ENCODE assay signal across 2 cellular contexts in the genomic region with DNA sequence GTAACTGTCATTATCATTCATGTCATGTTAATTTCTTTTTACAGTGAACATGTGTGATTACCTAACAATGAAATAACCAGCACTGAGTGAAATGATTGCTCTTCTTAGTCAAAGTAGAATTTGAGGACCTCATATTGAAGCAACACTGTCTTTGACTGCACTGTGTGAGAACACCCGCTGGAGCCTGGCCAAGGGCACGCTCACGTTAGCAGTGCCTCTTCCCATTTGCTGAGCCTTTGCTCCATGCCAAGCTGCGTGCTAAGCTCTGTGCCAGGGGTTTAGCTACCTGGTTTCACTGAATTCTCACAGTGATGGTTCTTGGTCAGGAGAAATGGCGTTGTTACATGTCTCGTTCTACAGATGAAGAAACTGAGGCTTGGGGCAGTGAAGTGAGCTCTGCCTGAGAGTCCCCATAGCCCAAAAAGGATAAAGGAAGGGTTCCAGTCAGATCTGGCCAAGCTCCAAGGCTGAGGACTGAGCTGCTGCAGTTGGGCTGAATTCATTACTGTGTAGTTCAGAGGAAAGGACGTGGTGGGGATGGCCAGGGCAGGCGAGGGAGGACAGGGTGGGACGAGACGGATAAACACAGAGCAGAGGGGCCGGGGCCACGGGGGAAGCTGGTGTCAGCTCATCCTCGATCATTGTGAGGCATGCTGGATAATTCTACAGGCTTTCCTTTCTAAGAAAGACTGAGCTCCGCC.
TF ChIP-seq lines count a peak whose summit lies in the region.

No MANE protein-coding gene starts in this region.

TF ChIP-seq in SK-N-SH treated with all-trans-retinoic acid at 6 μM for 48 hours, 23 proteins besides CTCF, POLR2A, EP300 and RAD21 (continued from another document):
- TF ChIP-seq, protein P1, sequence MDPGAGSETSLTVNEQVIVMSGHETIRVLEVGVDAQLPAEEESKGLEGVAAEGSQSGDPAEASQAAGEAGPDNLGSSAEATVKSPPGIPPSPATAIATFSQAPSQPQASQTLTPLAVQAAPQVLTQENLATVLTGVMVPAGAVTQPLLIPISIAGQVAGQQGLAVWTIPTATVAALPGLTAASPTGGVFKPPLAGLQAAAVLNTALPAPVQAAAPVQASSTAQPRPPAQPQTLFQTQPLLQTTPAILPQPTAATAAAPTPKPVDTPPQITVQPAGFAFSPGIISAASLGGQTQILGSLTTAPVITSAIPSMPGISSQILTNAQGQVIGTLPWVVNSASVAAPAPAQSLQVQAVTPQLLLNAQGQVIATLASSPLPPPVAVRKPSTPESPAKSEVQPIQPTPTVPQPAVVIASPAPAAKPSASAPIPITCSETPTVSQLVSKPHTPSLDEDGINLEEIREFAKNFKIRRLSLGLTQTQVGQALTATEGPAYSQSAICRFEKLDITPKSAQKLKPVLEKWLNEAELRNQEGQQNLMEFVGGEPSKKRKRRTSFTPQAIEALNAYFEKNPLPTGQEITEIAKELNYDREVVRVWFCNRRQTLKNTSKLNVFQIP (CRISPR knock-in tag; IDR thresholded peaks at IDR 0.05; ENCODE audit: borderline replicate concordance, low read depth): no peak
- TF ChIP-seq GLIS3 (CRISPR knock-in tag; IDR thresholded peaks at IDR 0.05): no peak
- no peak for TF ChIP-seq TCF4 (CRISPR knock-in tag; IDR thresholded peaks at IDR 0.05; ENCODE audit: borderline replicate concordance)
- no peak for TF ChIP-seq ZNF70 (CRISPR knock-in tag; IDR thresholded peaks at IDR 0.05)

TF ChIP-seq in SK-N-SH, 30 proteins besides CTCF, POLR2A, EP300 and RAD21:
- TF ChIP-seq, protein P2, sequence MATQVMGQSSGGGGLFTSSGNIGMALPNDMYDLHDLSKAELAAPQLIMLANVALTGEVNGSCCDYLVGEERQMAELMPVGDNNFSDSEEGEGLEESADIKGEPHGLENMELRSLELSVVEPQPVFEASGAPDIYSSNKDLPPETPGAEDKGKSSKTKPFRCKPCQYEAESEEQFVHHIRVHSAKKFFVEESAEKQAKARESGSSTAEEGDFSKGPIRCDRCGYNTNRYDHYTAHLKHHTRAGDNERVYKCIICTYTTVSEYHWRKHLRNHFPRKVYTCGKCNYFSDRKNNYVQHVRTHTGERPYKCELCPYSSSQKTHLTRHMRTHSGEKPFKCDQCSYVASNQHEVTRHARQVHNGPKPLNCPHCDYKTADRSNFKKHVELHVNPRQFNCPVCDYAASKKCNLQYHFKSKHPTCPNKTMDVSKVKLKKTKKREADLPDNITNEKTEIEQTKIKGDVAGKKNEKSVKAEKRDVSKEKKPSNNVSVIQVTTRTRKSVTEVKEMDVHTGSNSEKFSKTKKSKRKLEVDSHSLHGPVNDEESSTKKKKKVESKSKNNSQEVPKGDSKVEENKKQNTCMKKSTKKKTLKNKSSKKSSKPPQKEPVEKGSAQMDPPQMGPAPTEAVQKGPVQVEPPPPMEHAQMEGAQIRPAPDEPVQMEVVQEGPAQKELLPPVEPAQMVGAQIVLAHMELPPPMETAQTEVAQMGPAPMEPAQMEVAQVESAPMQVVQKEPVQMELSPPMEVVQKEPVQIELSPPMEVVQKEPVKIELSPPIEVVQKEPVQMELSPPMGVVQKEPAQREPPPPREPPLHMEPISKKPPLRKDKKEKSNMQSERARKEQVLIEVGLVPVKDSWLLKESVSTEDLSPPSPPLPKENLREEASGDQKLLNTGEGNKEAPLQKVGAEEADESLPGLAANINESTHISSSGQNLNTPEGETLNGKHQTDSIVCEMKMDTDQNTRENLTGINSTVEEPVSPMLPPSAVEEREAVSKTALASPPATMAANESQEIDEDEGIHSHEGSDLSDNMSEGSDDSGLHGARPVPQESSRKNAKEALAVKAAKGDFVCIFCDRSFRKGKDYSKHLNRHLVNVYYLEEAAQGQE (IDR thresholded peaks at IDR 0.05; ENCODE audit: low read depth, low read length): no peak
- no peak for TF ChIP-seq RFX5 (IDR thresholded peaks at IDR 0.05; ENCODE audit: low read length)
- no peak for TF ChIP-seq TEAD4 (IDR thresholded peaks at IDR 0.05; ENCODE audit: borderline replicate concordance, insufficient read depth)
- no peak for TF ChIP-seq NFIC (IDR thresholded peaks at IDR 0.05; ENCODE audit: borderline replicate concordance)
- no peak for TF ChIP-seq TCF12 (IDR thresholded peaks at IDR 0.05)
- TF ChIP-seq, protein P3, sequence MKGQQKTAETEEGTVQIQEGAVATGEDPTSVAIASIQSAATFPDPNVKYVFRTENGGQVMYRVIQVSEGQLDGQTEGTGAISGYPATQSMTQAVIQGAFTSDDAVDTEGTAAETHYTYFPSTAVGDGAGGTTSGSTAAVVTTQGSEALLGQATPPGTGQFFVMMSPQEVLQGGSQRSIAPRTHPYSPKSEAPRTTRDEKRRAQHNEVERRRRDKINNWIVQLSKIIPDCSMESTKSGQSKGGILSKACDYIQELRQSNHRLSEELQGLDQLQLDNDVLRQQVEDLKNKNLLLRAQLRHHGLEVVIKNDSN (IDR thresholded peaks at IDR 0.05; ENCODE audit: borderline replicate concordance, low read depth): no peak
- TF ChIP-seq RXRA (IDR thresholded peaks at IDR 0.05; ENCODE audit: borderline replicate concordance, low read depth): no peak
- TF ChIP-seq TAF1 (IDR thresholded peaks at IDR 0.05; ENCODE audit: borderline replicate concordance, low read depth, low read length): no peak
- no peak for TF ChIP-seq FOSL2 (IDR thresholded peaks at IDR 0.05; ENCODE audit: borderline replicate concordance, low read depth)
- no peak for TF ChIP-seq MXI1 (IDR thresholded peaks at IDR 0.05; ENCODE audit: low read depth, low read length)
- no peak for TF ChIP-seq YY1 (IDR thresholded peaks at IDR 0.05; ENCODE audit: low read depth)
- TF ChIP-seq, protein P4, sequence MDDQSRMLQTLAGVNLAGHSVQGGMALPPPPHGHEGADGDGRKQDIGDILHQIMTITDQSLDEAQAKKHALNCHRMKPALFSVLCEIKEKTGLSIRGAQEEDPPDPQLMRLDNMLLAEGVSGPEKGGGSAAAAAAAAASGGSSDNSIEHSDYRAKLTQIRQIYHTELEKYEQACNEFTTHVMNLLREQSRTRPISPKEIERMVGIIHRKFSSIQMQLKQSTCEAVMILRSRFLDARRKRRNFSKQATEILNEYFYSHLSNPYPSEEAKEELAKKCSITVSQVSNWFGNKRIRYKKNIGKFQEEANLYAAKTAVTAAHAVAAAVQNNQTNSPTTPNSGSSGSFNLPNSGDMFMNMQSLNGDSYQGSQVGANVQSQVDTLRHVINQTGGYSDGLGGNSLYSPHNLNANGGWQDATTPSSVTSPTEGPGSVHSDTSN (IDR thresholded peaks at IDR 0.05): no peak
- TF ChIP-seq, protein P5, sequence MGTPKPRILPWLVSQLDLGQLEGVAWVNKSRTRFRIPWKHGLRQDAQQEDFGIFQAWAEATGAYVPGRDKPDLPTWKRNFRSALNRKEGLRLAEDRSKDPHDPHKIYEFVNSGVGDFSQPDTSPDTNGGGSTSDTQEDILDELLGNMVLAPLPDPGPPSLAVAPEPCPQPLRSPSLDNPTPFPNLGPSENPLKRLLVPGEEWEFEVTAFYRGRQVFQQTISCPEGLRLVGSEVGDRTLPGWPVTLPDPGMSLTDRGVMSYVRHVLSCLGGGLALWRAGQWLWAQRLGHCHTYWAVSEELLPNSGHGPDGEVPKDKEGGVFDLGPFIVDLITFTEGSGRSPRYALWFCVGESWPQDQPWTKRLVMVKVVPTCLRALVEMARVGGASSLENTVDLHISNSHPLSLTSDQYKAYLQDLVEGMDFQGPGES (IDR thresholded peaks at IDR 0.05; ENCODE audit: low read depth, low read length): no peak
- no peak for TF ChIP-seq ELF1 (IDR thresholded peaks at IDR 0.05)
- no peak for TF ChIP-seq SMC3 (IDR thresholded peaks at IDR 0.05; ENCODE audit: low read depth, low read length)
- TF ChIP-seq FOXJ3 (CRISPR knock-in tag; IDR thresholded peaks at IDR 0.05): no peak
- TF ChIP-seq, protein P6, sequence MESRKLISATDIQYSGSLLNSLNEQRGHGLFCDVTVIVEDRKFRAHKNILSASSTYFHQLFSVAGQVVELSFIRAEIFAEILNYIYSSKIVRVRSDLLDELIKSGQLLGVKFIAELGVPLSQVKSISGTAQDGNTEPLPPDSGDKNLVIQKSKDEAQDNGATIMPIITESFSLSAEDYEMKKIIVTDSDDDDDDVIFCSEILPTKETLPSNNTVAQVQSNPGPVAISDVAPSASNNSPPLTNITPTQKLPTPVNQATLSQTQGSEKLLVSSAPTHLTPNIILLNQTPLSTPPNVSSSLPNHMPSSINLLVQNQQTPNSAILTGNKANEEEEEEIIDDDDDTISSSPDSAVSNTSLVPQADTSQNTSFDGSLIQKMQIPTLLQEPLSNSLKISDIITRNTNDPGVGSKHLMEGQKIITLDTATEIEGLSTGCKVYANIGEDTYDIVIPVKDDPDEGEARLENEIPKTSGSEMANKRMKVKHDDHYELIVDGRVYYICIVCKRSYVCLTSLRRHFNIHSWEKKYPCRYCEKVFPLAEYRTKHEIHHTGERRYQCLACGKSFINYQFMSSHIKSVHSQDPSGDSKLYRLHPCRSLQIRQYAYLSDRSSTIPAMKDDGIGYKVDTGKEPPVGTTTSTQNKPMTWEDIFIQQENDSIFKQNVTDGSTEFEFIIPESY (IDR thresholded peaks at IDR 0.05; ENCODE audit: borderline replicate concordance, low read depth): no peak
- TF ChIP-seq RCOR1 (IDR thresholded peaks at IDR 0.05; ENCODE audit: low read length): no peak
- no peak for TF ChIP-seq NRF1 (IDR thresholded peaks at IDR 0.05; ENCODE audit: low read depth, low read length)
- TF ChIP-seq MEF2A (IDR thresholded peaks at IDR 0.05; ENCODE audit: borderline replicate concordance, low read depth): no peak
